Comparison of ENCODE assay signal across 8 cellular contexts in the genomic region with DNA sequence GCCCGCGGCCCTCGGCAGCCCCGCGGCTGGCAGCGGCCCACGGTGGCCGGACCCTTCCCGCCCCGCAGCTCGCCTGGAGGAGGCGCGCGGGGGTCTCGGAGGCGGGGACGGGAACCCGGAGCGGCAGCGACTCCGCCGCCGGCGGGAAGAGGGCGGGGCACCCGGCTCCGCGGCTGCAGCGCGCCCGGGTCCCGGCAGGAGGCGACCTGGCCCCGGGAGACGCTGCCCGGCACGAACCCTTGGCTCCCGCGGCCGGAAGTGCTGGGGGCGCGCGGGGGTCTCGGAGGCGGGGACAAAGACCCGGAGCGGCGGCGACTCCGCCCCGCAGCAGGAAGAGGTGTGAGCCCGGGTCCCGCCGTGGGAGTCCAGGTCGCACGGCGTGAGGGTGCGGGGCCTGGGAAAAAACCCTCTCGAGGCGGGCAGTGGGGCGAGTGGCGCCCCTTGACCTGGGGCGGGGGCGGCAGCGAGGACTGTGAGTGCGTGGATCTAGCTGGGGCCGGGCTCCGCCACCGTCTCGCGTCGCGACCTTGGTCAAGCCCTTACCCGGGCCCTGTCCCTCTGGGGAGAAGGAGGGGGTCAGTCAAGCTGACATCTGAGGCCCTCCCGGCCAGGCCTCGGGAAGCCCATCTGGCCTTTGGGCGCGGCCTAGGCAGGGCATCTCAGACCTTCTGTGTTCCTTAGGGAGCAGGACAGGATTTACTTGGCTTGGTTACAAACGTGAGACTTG. TPM values are rescaled to one million over a fixed set of nuclear protein-coding genes. Genes with fewer than 3 reads are reported as not detected.
DNase-seq lines count a peak whose midpoint lies in the region; ATAC-seq and TF ChIP-seq lines count a peak whose summit lies in the region.

A gene (minus strand): TSS at position 151 of the 727 bp plus-strand sequence. CDS start 230 bp downstream, outside the sequence.

- H3K4me1 Mint-ChIP-seq in activated T-cell treated with anti-CD3 and anti-CD28 coated beads, Interleukin-2, amount 50 U/mL, for 4 hours (ENCODE audit: low read depth), result peaks cover 11% of the 10 kb centered on the region

- peak within 1 kb of the TSS; percentile 80 for H3K4me3 Mint-ChIP-seq in activated T-cell treated with anti-CD3 and anti-CD28 coated beads, Interleukin-2, amount 50 U/mL, for 4 hours

- no peaks in the 10 kb centered on the region for H3K9me3 Mint-ChIP-seq in activated T-cell treated with anti-CD3 and anti-CD28 coated beads, Interleukin-2, amount 50 U/mL, for 4 hours

- H3K27me3 ChIP-seq in esophagus muscularis mucosa (no peaks in the 10 kb centered on the region), muscle layer of duodenum (ENCODE audit: low read depth, low read length) (no peaks in the 10 kb centered on the region)

- CTCF ChIA-PET in OCI-LY7 (lab: Charles Lee; ENCODE audit: unreplicated experiment), result interaction anchor here (1.1 to 2.0 kb wide), 2 partner anchors 10 to 64 kb away, joined by 3 to 14 read pairs; no protein-coding TSS in a partner anchor

- no peaks in the 10 kb centered on the region for H4K20me1 ChIP-seq in OCI-LY7 (ENCODE audit: insufficient read depth, low read length)

- BruUV-seq in OCI-LY7 (replicated peaks; lab: Mats Ljungman, UMichigan), result TSS peak; percentile 78

- H3K36me3 ChIP-seq in OCI-LY7 (ENCODE audit: insufficient read depth, low read length), result no peaks in the 10 kb centered on the region
- H3K36me3 ChIP-seq in esophagus muscularis mucosa, result no peaks in the 10 kb centered on the region
- H3K36me3 ChIP-seq in muscle layer of duodenum (ENCODE audit: control insufficient read depth in 1 of 2, insufficient read depth in 2 of 2, low read length in 2 of 2), result no peaks in the 10 kb centered on the region

- TF ChIP-seq CTCF in OCI-LY7 (conservative IDR thresholded peaks at IDR 0.05; ENCODE audit: low read length), result peak; percentile 75
- peak; percentile 80 to 92 (median 88) for TF ChIP-seq CTCF in esophagus muscularis mucosa (IDR thresholded peaks at IDR 0.05)

- peak within 1 kb of the TSS; percentile 95 for H3K4me2 ChIP-seq in OCI-LY7 (ENCODE audit: low read length)

- POLR2A ChIA-PET in OCI-LY7 (lab: Charles Lee), result interaction anchor here (0.6 to 1.5 kb wide), 4 partner anchors 8 to 167 kb away, joined by 3 to 4 read pairs (median 3); no protein-coding TSS in a partner anchor

- H3K27me3 Mint-ChIP-seq in activated T-cell treated with anti-CD3 and anti-CD28 coated beads, Interleukin-2, amount 50 U/mL, for 4 hours (ENCODE audit: low read depth), result no peaks in the 10 kb centered on the region

- ATAC-seq in GM19324 (IDR thresholded peaks at IDR 0.05; ENCODE audit: low FRiP score, unreplicated experiment), result peak; percentile 75
- ATAC-seq in activated T-cell treated with anti-CD3 and anti-CD28 coated beads, Interleukin-2, amount 50 U/mL, for 4 hours, result peak; percentile 91 to 92

- H3K4me3 ChIP-seq in OCI-LY7 (ENCODE audit: low read depth, low read length, poor library complexity, severe bottlenecking), result peak within 1 kb of the TSS; percentile 80
- H3K4me3 ChIP-seq in esophagus muscularis mucosa, result peak within 1 kb of the TSS; percentile 77 to 92 (median 88)
- H3K4me3 ChIP-seq in muscle layer of duodenum (ENCODE audit: low read depth in 1 of 2, low read length in 2 of 2), result peak within 1 kb of the TSS; percentile 65 to 74

- no peaks in the 10 kb centered on the region for H3K9me2 ChIP-seq in OCI-LY7 (ENCODE audit: insufficient read depth, low read length)

- H3K36me3 Mint-ChIP-seq in activated T-cell treated with anti-CD3 and anti-CD28 coated beads, Interleukin-2, amount 50 U/mL, for 4 hours (ENCODE audit: insufficient read depth), result no peaks in the 10 kb centered on the region

- H3K27ac ChIP-seq in OCI-LY7 (ENCODE audit: low read depth, low read length, poor library complexity, severe bottlenecking) (no peak within 1 kb of the TSS), esophagus muscularis mucosa (replicated peaks in 1 of 4) (peak within 1 kb of the TSS; percentile 85 to 88 (median 86)), muscle layer of duodenum (ENCODE audit: low read length) (peak within 1 kb of the TSS; percentile 74)

- peak within 1 kb of the TSS; percentile 94 for H2AFZ ChIP-seq in OCI-LY7 (ENCODE audit: low read length)

- DNase-seq in CD1c-positive myeloid dendritic cell (ENCODE audit: extremely low spot score) (peak; percentile 81), HK-2 (ENCODE audit: unreplicated experiment) (peak; percentile 54), OCI-LY7 (ENCODE audit: low spot score) (peak; percentile 86), esophagus muscularis mucosa (ENCODE audit: extremely low spot score) (no peak)
- DNase-seq in activated T-cell treated with anti-CD3 and anti-CD28 coated beads, Interleukin-2, amount 50 U/mL, for 4 hours, result peak; percentile 67
- peak; percentile 41 to 70 for DNase-seq in stimulated activated CD8-positive, alpha-beta memory T cell treated with anti-CD3 and anti-CD28 coated beads, Interleukin-7, amount 100 ng/mL, for 4 hours (ENCODE audit: low read depth in 2 of 2)

- no peaks in the 10 kb centered on the region for H3K9me3 ChIP-seq in OCI-LY7 (ENCODE audit: low read length)
- H3K9me3 ChIP-seq in esophagus muscularis mucosa, result no peaks in the 10 kb centered on the region
- no peaks in the 10 kb centered on the region for H3K9me3 ChIP-seq in muscle layer of duodenum (ENCODE audit: control insufficient read depth in 1 of 2, low read length in 2 of 2)

- no peaks in the 10 kb centered on the region for H3K79me2 ChIP-seq in OCI-LY7 (ENCODE audit: insufficient read depth, low read depth, low read length)

- no peak for TF ChIP-seq EP300 in esophagus muscularis mucosa (IDR thresholded peaks at IDR 0.05)

- TF ChIP-seq POLR2A in esophagus muscularis mucosa (IDR thresholded peaks at IDR 0.05; ENCODE audit: low read depth), result no peak

- H3K4me1 ChIP-seq in OCI-LY7 (ENCODE audit: insufficient read depth, low read length, poor library complexity, severe bottlenecking), result peaks cover 8% of the 10 kb centered on the region
- H3K4me1 ChIP-seq in esophagus muscularis mucosa, result peaks cover 11 to 22% (median 19%) of the 10 kb centered on the region in 4 donors
- H3K4me1 ChIP-seq in muscle layer of duodenum (ENCODE audit: control insufficient read depth in 1 of 2, insufficient read depth in 2 of 2, low read length in 2 of 2), result peaks cover 4 to 6% of the 10 kb centered on the region in 2 donors

- intact Hi-C loops in OCI-LY7 (cut with micrococcal nuclease; ENCODE audit: unreplicated experiment) (loop anchor here (1.0 to 5.0 kb wide), 4 partner anchors 18 to 111 kb away; a partner anchor contains a TSS), esophagus muscularis mucosa (cut with DNase I) (no loop called here)

- 0% methylated on average over 1 of the region's 79 CpGs for WGBS in esophagus muscularis mucosa

RNA-seq across cellular contexts. Expression of the gene that starts here (rescaled TPM):
- 2.2 and 5.0 TPM in 2 replicates for total RNA-seq in OCI-LY7 (2014; rRNA removed; shearing (Covaris generic))
- total RNA-seq in OCI-LY7 (2022), result 0.35 and 0.36 TPM in 2 replicates
- 1 to 10 TPM; 1.3 to 2.0 (median 1.3) TPM for total RNA-seq in activated T-cell treated with anti-CD3 and anti-CD28 coated beads, Interleukin-2, amount 50 U/mL, for 4 hours
- 10 to 100 TPM; 11.4 to 18.3 (median 15.9) TPM for total RNA-seq in esophagus muscularis mucosa
